ENCODE assay signal across 1 cellular context in genomic region chr1:88683848-88684481, GRCh38.
TF ChIP-seq lines count a peak whose summit lies in the region.

Gene PKN2, plus strand, starts transcription at chr1:88684273. Its CDS starts 308 bp downstream, at chr1:88684581.

TF ChIP-seq in HepG2, 621 proteins besides CTCF, POLR2A, EP300 and RAD21 (continued from another document and continues in another):
- TF ChIP-seq E2F2 (CRISPR knock-in tag; IDR thresholded peaks at IDR 0.05; ENCODE audit: borderline replicate concordance) (peak; percentile 24; the same call in 1 of the 2 replicates), ZNF619 (CRISPR knock-in tag; IDR thresholded peaks at IDR 0.05) (peak; percentile 80), MED8 (CRISPR knock-in tag; IDR thresholded peaks at IDR 0.05; ENCODE audit: insufficient replicate concordance) (peak; percentile 34), MIER2 (CRISPR knock-in tag; IDR thresholded peaks at IDR 0.05) (no peak), GPN1 (CRISPR knock-in tag; IDR thresholded peaks at IDR 0.05; ENCODE audit: borderline replicate concordance) (no peak), TERF1 (CRISPR knock-in tag; IDR thresholded peaks at IDR 0.05) (no peak), DNMT1 (CRISPR knock-in tag; IDR thresholded peaks at IDR 0.05) (no peak), ARID4A (CRISPR knock-in tag; IDR thresholded peaks at IDR 0.05; ENCODE audit: borderline replicate concordance) (peak; percentile 90), GATAD1 (CRISPR knock-in tag; IDR thresholded peaks at IDR 0.05) (peak; percentile 98), MXI1 (IDR thresholded peaks at IDR 0.05; ENCODE audit: borderline replicate concordance, low read depth, low read length) (peak; percentile 91; the same call in 2 of the 3 replicates), HMGXB4 (CRISPR knock-in tag; IDR thresholded peaks at IDR 0.05; ENCODE audit: borderline replicate concordance in 1 of 2, low read depth in 1 of 2) (peak; percentile 60 to 92; a peak in 3 of 4 replicates), ZNF773 (CRISPR knock-in tag; IDR thresholded peaks at IDR 0.05; ENCODE audit: borderline replicate concordance) (no peak), KLF15 (CRISPR knock-in tag; IDR thresholded peaks at IDR 0.05; ENCODE audit: borderline replicate concordance) (no peak), STAT5B (CRISPR knock-in tag; IDR thresholded peaks at IDR 0.05) (no peak), SMARCE1 (IDR thresholded peaks at IDR 0.05; ENCODE audit: borderline replicate concordance) (no peak), MTF2 (CRISPR knock-in tag; IDR thresholded peaks at IDR 0.05; ENCODE audit: borderline replicate concordance) (no peak; the same call in 1 of the 2 replicates), ZNF382 (CRISPR knock-in tag; IDR thresholded peaks at IDR 0.05; ENCODE audit: borderline replicate concordance) (no peak), KLF16 (CRISPR knock-in tag; IDR thresholded peaks at IDR 0.05) (0 out of 4 replicates have a peak, but pooled peaks of 1 of the 2 experiments have one; percentile 82), ZFY (CRISPR knock-in tag; IDR thresholded peaks at IDR 0.05) (peak; percentile 76), ZFP36L1 (CRISPR knock-in tag; IDR thresholded peaks at IDR 0.05) (no peak), ZSCAN25 (CRISPR knock-in tag; IDR thresholded peaks at IDR 0.05) (peak; percentile 89), ZNF570 (CRISPR knock-in tag; IDR thresholded peaks at IDR 0.05; ENCODE audit: borderline replicate concordance) (no peak), PCBP1 (IDR thresholded peaks at IDR 0.05; ENCODE audit: borderline replicate concordance, low read depth, low read length) (0 out of 2 replicates have a peak, but pooled peaks have one; percentile 69), KAT2B (IDR thresholded peaks at IDR 0.05; ENCODE audit: borderline replicate concordance, low read depth, low read length) (no peak), SRY (CRISPR knock-in tag; IDR thresholded peaks at IDR 0.05) (no peak), ATF4 (CRISPR knock-in tag; IDR thresholded peaks at IDR 0.05) (no peak), KDM2A (CRISPR knock-in tag; IDR thresholded peaks at IDR 0.05; ENCODE audit: borderline replicate concordance, low read depth) (peak; percentile 95), HNRNPL (IDR thresholded peaks at IDR 0.05; ENCODE audit: low read depth, low read length) (no peak), ZBTB44 (CRISPR knock-in tag; IDR thresholded peaks at IDR 0.05) (no peak), KLF12 (CRISPR knock-in tag; IDR thresholded peaks at IDR 0.05; ENCODE audit: borderline replicate concordance) (no peak), BATF2 (CRISPR knock-in tag; IDR thresholded peaks at IDR 0.05) (no peak), ZNF530 (CRISPR knock-in tag; IDR thresholded peaks at IDR 0.05; ENCODE audit: low read depth) (no peak), MNT (IDR thresholded peaks at IDR 0.05) (peak; percentile 72), HOXA7 (CRISPR knock-in tag; IDR thresholded peaks at IDR 0.05) (no peak), ZFP90 (CRISPR knock-in tag; IDR thresholded peaks at IDR 0.05; ENCODE audit: borderline replicate concordance) (0 out of 2 replicates have a peak, but pooled peaks have one; percentile 62), ZNF879 (CRISPR knock-in tag; IDR thresholded peaks at IDR 0.05) (no peak), EHMT2 (IDR thresholded peaks at IDR 0.05; ENCODE audit: borderline replicate concordance, low read depth, low read length) (no peak), KLF9 (CRISPR knock-in tag; IDR thresholded peaks at IDR 0.05; ENCODE audit: low read depth) (peak; percentile 66; the same call in 1 of the 2 replicates), REST (IDR thresholded peaks at IDR 0.05; ENCODE audit: borderline replicate concordance in 1 of 2, low read depth in 1 of 2, low read length in 2 of 2) (peak in 1 of 2 experiments; percentile 35; a peak in 1 of 4 replicates), ZNF280D (CRISPR knock-in tag; IDR thresholded peaks at IDR 0.05) (no peak), ZNF737 (CRISPR knock-in tag; IDR thresholded peaks at IDR 0.05; ENCODE audit: borderline replicate concordance) (no peak)
